2 cellular contexts compared by ENCODE assay signal in the genomic region with DNA sequence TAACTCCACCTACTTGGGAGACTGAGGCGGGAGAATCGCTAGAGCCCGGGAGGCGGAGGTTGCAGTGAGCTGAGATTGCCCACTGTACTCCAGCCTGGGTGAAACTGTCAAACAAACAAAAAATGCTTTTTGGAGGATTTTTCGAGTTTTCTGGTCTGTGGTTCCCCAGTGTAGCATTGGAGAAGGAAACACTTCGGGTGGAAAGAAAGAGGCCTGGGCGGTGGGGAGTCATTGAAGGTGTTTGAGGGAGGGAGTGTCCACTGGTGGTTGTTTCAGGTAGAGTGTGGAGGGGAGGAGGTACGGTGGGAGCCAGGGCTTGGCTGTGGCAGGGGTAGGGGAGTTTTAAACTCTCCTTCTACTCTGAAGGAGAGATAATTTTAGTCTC.
TF ChIP-seq lines count a peak whose summit lies in the region.

No MANE protein-coding gene starts in this region.

TF ChIP-seq in SK-N-SH, 30 proteins besides CTCF, POLR2A, EP300 and RAD21 (continued from another document):
- TF ChIP-seq, protein P1, sequence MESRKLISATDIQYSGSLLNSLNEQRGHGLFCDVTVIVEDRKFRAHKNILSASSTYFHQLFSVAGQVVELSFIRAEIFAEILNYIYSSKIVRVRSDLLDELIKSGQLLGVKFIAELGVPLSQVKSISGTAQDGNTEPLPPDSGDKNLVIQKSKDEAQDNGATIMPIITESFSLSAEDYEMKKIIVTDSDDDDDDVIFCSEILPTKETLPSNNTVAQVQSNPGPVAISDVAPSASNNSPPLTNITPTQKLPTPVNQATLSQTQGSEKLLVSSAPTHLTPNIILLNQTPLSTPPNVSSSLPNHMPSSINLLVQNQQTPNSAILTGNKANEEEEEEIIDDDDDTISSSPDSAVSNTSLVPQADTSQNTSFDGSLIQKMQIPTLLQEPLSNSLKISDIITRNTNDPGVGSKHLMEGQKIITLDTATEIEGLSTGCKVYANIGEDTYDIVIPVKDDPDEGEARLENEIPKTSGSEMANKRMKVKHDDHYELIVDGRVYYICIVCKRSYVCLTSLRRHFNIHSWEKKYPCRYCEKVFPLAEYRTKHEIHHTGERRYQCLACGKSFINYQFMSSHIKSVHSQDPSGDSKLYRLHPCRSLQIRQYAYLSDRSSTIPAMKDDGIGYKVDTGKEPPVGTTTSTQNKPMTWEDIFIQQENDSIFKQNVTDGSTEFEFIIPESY (IDR thresholded peaks at IDR 0.05; ENCODE audit: borderline replicate concordance, low read depth): no peak
- TF ChIP-seq FOXJ3 (CRISPR knock-in tag; IDR thresholded peaks at IDR 0.05): no peak
- TF ChIP-seq MXI1 (IDR thresholded peaks at IDR 0.05; ENCODE audit: low read depth, low read length): no peak
- no peak for TF ChIP-seq FOSL2 (IDR thresholded peaks at IDR 0.05; ENCODE audit: borderline replicate concordance, low read depth)
- TF ChIP-seq CHD2 (IDR thresholded peaks at IDR 0.05; ENCODE audit: low read length, partially characterized antibody): no peak

TF ChIP-seq in SK-N-SH treated with all-trans-retinoic acid at 6 μM for 48 hours, 23 proteins besides CTCF, POLR2A, EP300 and RAD21 (continued from another document):
- TF ChIP-seq, protein P2, sequence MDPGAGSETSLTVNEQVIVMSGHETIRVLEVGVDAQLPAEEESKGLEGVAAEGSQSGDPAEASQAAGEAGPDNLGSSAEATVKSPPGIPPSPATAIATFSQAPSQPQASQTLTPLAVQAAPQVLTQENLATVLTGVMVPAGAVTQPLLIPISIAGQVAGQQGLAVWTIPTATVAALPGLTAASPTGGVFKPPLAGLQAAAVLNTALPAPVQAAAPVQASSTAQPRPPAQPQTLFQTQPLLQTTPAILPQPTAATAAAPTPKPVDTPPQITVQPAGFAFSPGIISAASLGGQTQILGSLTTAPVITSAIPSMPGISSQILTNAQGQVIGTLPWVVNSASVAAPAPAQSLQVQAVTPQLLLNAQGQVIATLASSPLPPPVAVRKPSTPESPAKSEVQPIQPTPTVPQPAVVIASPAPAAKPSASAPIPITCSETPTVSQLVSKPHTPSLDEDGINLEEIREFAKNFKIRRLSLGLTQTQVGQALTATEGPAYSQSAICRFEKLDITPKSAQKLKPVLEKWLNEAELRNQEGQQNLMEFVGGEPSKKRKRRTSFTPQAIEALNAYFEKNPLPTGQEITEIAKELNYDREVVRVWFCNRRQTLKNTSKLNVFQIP (CRISPR knock-in tag; IDR thresholded peaks at IDR 0.05; ENCODE audit: borderline replicate concordance, low read depth): no peak
- no peak for TF ChIP-seq ARNTL (CRISPR knock-in tag; IDR thresholded peaks at IDR 0.05; ENCODE audit: borderline replicate concordance, low read depth)
- no peak for TF ChIP-seq ZNF565 (CRISPR knock-in tag; conservative IDR thresholded peaks at IDR 0.05; ENCODE audit: low read depth)
- no peak for TF ChIP-seq BACH2 (CRISPR knock-in tag; IDR thresholded peaks at IDR 0.05; ENCODE audit: borderline replicate concordance)
- TF ChIP-seq, protein P3, sequence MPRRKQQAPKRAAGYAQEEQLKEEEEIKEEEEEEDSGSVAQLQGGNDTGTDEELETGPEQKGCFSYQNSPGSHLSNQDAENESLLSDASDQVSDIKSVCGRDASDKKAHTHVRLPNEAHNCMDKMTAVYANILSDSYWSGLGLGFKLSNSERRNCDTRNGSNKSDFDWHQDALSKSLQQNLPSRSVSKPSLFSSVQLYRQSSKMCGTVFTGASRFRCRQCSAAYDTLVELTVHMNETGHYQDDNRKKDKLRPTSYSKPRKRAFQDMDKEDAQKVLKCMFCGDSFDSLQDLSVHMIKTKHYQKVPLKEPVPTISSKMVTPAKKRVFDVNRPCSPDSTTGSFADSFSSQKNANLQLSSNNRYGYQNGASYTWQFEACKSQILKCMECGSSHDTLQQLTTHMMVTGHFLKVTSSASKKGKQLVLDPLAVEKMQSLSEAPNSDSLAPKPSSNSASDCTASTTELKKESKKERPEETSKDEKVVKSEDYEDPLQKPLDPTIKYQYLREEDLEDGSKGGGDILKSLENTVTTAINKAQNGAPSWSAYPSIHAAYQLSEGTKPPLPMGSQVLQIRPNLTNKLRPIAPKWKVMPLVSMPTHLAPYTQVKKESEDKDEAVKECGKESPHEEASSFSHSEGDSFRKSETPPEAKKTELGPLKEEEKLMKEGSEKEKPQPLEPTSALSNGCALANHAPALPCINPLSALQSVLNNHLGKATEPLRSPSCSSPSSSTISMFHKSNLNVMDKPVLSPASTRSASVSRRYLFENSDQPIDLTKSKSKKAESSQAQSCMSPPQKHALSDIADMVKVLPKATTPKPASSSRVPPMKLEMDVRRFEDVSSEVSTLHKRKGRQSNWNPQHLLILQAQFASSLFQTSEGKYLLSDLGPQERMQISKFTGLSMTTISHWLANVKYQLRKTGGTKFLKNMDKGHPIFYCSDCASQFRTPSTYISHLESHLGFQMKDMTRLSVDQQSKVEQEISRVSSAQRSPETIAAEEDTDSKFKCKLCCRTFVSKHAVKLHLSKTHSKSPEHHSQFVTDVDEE (CRISPR knock-in tag; IDR thresholded peaks at IDR 0.05): no peak
- no peak for TF ChIP-seq ZC3H10 (CRISPR knock-in tag; IDR thresholded peaks at IDR 0.05)
- no peak for TF ChIP-seq ESRRG (CRISPR knock-in tag; IDR thresholded peaks at IDR 0.05)
- TF ChIP-seq, protein P4, sequence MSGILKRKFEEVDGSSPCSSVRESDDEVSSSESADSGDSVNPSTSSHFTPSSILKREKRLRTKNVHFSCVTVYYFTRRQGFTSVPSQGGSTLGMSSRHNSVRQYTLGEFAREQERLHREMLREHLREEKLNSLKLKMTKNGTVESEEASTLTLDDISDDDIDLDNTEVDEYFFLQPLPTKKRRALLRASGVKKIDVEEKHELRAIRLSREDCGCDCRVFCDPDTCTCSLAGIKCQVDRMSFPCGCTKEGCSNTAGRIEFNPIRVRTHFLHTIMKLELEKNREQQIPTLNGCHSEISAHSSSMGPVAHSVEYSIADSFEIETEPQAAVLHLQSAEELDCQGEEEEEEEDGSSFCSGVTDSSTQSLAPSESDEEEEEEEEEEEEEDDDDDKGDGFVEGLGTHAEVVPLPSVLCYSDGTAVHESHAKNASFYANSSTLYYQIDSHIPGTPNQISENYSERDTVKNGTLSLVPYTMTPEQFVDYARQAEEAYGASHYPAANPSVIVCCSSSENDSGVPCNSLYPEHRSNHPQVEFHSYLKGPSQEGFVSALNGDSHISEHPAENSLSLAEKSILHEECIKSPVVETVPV (CRISPR knock-in tag; IDR thresholded peaks at IDR 0.05): no peak
TF ChIP-seq in SK-N-SH treated with all-trans-retinoic acid at 6 μM for 48 hours: peak in this region for 0.
